In the genomic region with DNA sequence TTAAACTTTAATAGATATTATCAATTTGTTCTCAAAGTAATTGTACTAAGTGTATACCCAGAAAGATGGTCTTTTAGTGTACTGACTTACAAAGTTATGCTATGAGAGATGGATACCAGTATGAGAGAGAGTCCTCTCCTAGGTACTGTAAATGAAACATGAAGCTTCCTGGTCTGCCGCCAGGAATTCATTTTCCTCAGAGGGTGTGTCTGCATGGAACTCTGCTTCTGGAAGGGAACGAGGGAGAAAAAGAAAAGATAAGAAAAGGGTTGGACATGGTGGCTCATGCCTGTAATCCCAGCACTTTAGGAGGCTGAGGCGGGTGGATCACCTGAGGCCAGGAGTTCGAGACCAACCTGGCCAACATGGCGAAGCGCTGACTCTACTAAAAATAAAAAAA, we compare ENCODE assay signal across 18 cellular contexts.
"Had no signal": no experiment of that assay in that cellular context is flagged by ENCODE, and none has a peak within 500 bp of the region (broad histone marks: within the 10 kb centered on the region; RNA-seq: fewer than 3 reads in every experiment).

No MANE protein-coding gene starts in this region.

- H3K9me3 ChIP-seq: adrenal gland, lower lobe of right lung, neutrophil, tibial artery, vagina had no signal

- FAIRE-seq: frontal cortex had no signal

- H3K27me3 Mint-ChIP-seq: effector memory CD8-positive, alpha-beta T cell; stimulated activated memory B cell treated with anti-CD40 and anti-IgM and Interleukin-4, amounts not matched to agents 10 μg/mL and 1 μg/mL and 100 μg/mL, for 72 hours had no signal

- H3K4me3 ChIP-seq: adrenal gland, lower lobe of right lung, tibial artery, vagina had no signal

- H3K27ac ChIP-seq: adrenal gland, epithelial cell of prostate, lower lobe of right lung, neutrophil, parathyroid adenoma, tibial artery, vagina, WERI-Rb-1 had no signal

- H3K27ac Mint-ChIP-seq: activated naive CD4-positive, alpha-beta T cell treated with anti-CD3 and anti-CD28 coated beads, Interleukin-2, amount 10 ng/mL, durations not matched to agents 7 days and 5 days; activated T-helper 2 cell treated with anti-CD3 and anti-CD28 coated beads, Interferon-gamma antibody, Interleukin-2, Interleukin-4, amounts not matched to agents 10 μg/mL and 5 μg/mL and 100 μg/mL, durations not matched to agents 14 hours and 24 hours and 36 hours; dendritic cell treated with granulocyte-macrophage colony-stimulating factor and Interleukin-4, amounts not matched to agents 40 ng/mL and 50 ng/mL, for 4 days; T-helper 17 cell had no signal

- ATAC-seq: effector memory CD8-positive, alpha-beta T cell; left cardiac atrium; lower lobe of right lung; stimulated activated memory B cell treated with anti-CD40 and anti-IgM and Interleukin-4, amounts not matched to agents 10 μg/mL and 1 μg/mL and 100 μg/mL, for 72 hours; T-helper 17 cell had no signal

- H3K4me3 Mint-ChIP-seq: activated naive CD4-positive, alpha-beta T cell treated with anti-CD3 and anti-CD28 coated beads, Interleukin-2, amount 10 ng/mL, durations not matched to agents 7 days and 5 days; dendritic cell treated with granulocyte-macrophage colony-stimulating factor and Interleukin-4, amounts not matched to agents 40 ng/mL and 50 ng/mL, for 4 days; stimulated activated memory B cell treated with anti-CD40 and anti-IgM and Interleukin-4, amounts not matched to agents 10 μg/mL and 1 μg/mL and 100 μg/mL, for 72 hours; T-helper 17 cell had no signal

- H3K36me3 ChIP-seq: vagina had no signal

- H3K36me3 Mint-ChIP-seq: stimulated activated memory B cell treated with anti-CD40 and anti-IgM and Interleukin-4, amounts not matched to agents 10 μg/mL and 1 μg/mL and 100 μg/mL, for 72 hours had no signal

- H3K9me3 Mint-ChIP-seq: activated naive CD4-positive, alpha-beta T cell treated with anti-CD3 and anti-CD28 coated beads, Interleukin-2, amount 10 ng/mL, durations not matched to agents 7 days and 5 days; activated T-helper 2 cell treated with anti-CD3 and anti-CD28 coated beads, Interferon-gamma antibody, Interleukin-2, Interleukin-4, amounts not matched to agents 10 μg/mL and 5 μg/mL and 100 μg/mL, durations not matched to agents 14 hours and 24 hours and 36 hours; dendritic cell treated with granulocyte-macrophage colony-stimulating factor and Interleukin-4, amounts not matched to agents 40 ng/mL and 50 ng/mL, for 4 days; effector memory CD8-positive, alpha-beta T cell had no signal

- H3K27me3 ChIP-seq: adrenal gland, neutrophil, tibial artery, vagina had no signal

- DNase-seq: activated CD4-positive, alpha-beta T cell treated with anti-CD3 and anti-CD28 coated beads, Interleukin-2, amount 50 U/mL, for 48 hours; activated naive CD4-positive, alpha-beta T cell treated with anti-CD3 and anti-CD28 coated beads, Interleukin-2, amount 10 ng/mL, durations not matched to agents 7 days and 5 days; adrenal gland; effector memory CD8-positive, alpha-beta T cell; head of caudate nucleus; left cardiac atrium; lower lobe of right lung; T-helper 17 cell; tibial artery; WERI-Rb-1 had no signal
